Comparison of ENCODE assay signal across 9 cellular contexts in the genomic region with DNA sequence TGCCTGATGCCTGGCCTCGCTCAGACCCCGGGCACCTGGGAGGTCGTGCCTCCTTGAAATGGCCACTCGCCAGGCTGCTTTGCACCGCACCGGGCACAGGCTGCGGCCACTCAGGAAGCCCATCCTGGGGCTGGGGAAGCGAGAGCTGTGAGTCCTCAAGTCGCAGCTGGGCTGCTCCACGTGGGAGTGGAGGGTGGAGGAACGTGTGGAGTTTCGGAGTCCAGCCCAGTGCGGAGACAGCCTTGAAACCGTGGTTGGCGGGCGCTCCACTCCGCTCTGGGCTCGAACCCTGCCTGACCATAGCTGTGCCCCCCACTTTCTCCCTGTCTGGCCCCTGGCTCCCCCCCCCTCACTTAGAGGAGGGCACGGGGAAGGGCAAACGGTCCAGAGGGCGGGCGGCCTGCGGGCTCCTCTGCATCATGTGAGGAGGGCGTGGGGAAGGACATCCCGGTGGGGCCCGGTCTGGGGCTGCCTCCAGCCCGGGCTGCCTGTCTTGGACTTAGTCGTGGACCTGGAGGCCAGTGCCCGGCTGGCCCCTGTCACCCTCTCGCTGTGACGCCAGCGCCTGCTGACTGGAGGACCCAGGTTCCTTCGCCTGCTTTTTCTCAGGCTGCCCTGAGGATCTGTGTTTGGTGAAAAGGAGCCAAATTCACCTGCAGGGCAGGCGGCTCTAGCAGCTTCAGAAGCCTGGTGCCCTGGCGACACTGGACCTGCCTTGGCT. TPM values are rescaled to one million over a fixed set of nuclear protein-coding genes. Genes with fewer than 3 reads are reported as not detected.
DNase-seq lines count a peak whose midpoint lies in the region; ATAC-seq, FAIRE-seq and TF ChIP-seq lines count a peak whose summit lies in the region.
"Had no signal": no experiment of that assay in that cellular context is flagged by ENCODE, and none has a peak within 500 bp of the region (broad histone marks: within the 10 kb centered on the region; RNA-seq: fewer than 3 reads in every experiment).

No MANE protein-coding gene starts in this region.

- 24 to 45% (median 38%) methylated on average over 17 to 35 of the region's 35 CpGs for WGBS in spleen, 5 donors

- no peaks in the 10 kb centered on the region for H3K9me3 Mint-ChIP-seq in activated naive CD8-positive, alpha-beta T cell treated with anti-CD3 and anti-CD28 coated beads, Interleukin-2, amount 10 ng/mL, durations not matched to agents 7 days and 5 days

- no peaks in the 10 kb centered on the region for H3K27me3 Mint-ChIP-seq in activated naive CD8-positive, alpha-beta T cell treated with anti-CD3 and anti-CD28 coated beads, Interleukin-2, amount 10 ng/mL, durations not matched to agents 7 days and 5 days

- TF ChIP-seq CTCF in HFF-Myc (IDR thresholded peaks at IDR 0.05; ENCODE audit: low read depth, low read length, missing control alignments): no peak
- no peak for TF ChIP-seq CTCF in spleen (IDR thresholded peaks at IDR 0.05 in 8 of 11, conservative IDR thresholded peaks at IDR 0.05 in 3 of 11)

- peaks cover 36% of the 10 kb centered on the region for H3K36me3 ChIP-seq in iPS-18a (ENCODE audit: control insufficient read depth, low read depth, low read length)
- H3K36me3 ChIP-seq in spleen: peaks cover 3 to 55% (median 43%) of the 10 kb centered on the region in 6 donors

- POLR2A ChIA-PET in activated naive CD8-positive, alpha-beta T cell treated with anti-CD3 and anti-CD28 coated beads, Interleukin-2, amount 10 ng/mL, durations not matched to agents 7 days and 5 days (lab: Charles Lee): no interaction called here

- FAIRE-seq in HTR-8/SVneo (lab: Jason Lieb, UNC): no peak

- H3K27ac ChIP-seq in iPS-18a (ENCODE audit: low read length): no peak overlapping the region
- peak overlapping the region in 6 of 8 donors; percentile 3 to 99 (median 98) for H3K27ac ChIP-seq in spleen

- H3K27ac Mint-ChIP-seq in activated naive CD8-positive, alpha-beta T cell treated with anti-CD3 and anti-CD28 coated beads, Interleukin-2, amount 10 ng/mL, durations not matched to agents 7 days and 5 days: no peak overlapping the region

- H3K4me1 Mint-ChIP-seq in activated naive CD8-positive, alpha-beta T cell treated with anti-CD3 and anti-CD28 coated beads, Interleukin-2, amount 10 ng/mL, durations not matched to agents 7 days and 5 days: peaks cover 21% of the 10 kb centered on the region

- H3K4me1 ChIP-seq in iPS-18a (ENCODE audit: control insufficient read depth, low read depth, low read length): peaks cover 3% of the 10 kb centered on the region
- H3K4me1 ChIP-seq in spleen: peaks cover 24 to 64% (median 50%) of the 10 kb centered on the region in 6 donors

- H3K36me3 Mint-ChIP-seq in activated naive CD8-positive, alpha-beta T cell treated with anti-CD3 and anti-CD28 coated beads, Interleukin-2, amount 10 ng/mL, durations not matched to agents 7 days and 5 days: peaks cover 13% of the 10 kb centered on the region

- TF ChIP-seq POLR2A in spleen (IDR thresholded peaks at IDR 0.05): no peak

- H3K9me3 ChIP-seq in iPS-18a (ENCODE audit: control insufficient read depth, low read depth, low read length): no peaks in the 10 kb centered on the region
- no peaks in the 10 kb centered on the region for H3K9me3 ChIP-seq in spleen

- DNase-seq in HFF-Myc (ENCODE audit: extremely low read depth, low read depth) (no peak), spleen (peak; percentile 82), DMS 273 treated with DMSO at 0.1 percent for 48 hours (lab: John Stamatoyannopoulos, UW) (no peak), Kasumi-1 (lab: John Stamatoyannopoulos, UW) (no peak), HTR-8/SVneo (ENCODE audit: insufficient read length, low spot score) (no peak)
- no peak for DNase-seq in activated naive CD8-positive, alpha-beta T cell treated with anti-CD3 and anti-CD28 coated beads, Interleukin-2, amount 10 ng/mL, durations not matched to agents 7 days and 5 days
- no peak for DNase-seq in stimulated activated CD4-positive, alpha-beta T cell treated with anti-CD3 and anti-CD28 coated beads, Interleukin-2, amount 100 ng/mL, for 24 hours

- peak overlapping the region; percentile 100 for H3K4me3 Mint-ChIP-seq in activated naive CD8-positive, alpha-beta T cell treated with anti-CD3 and anti-CD28 coated beads, Interleukin-2, amount 10 ng/mL, durations not matched to agents 7 days and 5 days

- H3K4me3 ChIP-seq in HFF-Myc (replicated peaks; ENCODE audit: low read depth, low read length) (peak overlapping the region; percentile 75), iPS-18a (ENCODE audit: low read length) (peak overlapping the region; percentile 92), spleen (peak overlapping the region in 7 of 8 donors; percentile 81 to 96 (median 86))

- intact Hi-C loops in spleen (cut with DNase I; ENCODE audit: low total_unique reads): no loop called here

- H3K9ac ChIP-seq in iPS-18a (ENCODE audit: low read length): peak overlapping the region; percentile 9

- no peaks in the 10 kb centered on the region for H3K27me3 ChIP-seq in iPS-18a (ENCODE audit: control insufficient read depth, insufficient read depth, low read length)
- H3K27me3 ChIP-seq in spleen (replicated peaks in 1 of 7): no peaks in the 10 kb centered on the region

- ATAC-seq in activated naive CD8-positive, alpha-beta T cell treated with anti-CD3 and anti-CD28 coated beads, Interleukin-2, amount 10 ng/mL, durations not matched to agents 7 days and 5 days (ENCODE audit: low read depth): no peak

RNA-seq across cellular contexts. Expression of gene UBE2I, which starts 2.5 kb away (rescaled TPM):
- total RNA-seq in activated naive CD8-positive, alpha-beta T cell treated with anti-CD3 and anti-CD28 coated beads, Interleukin-2, amount 10 ng/mL, durations not matched to agents 7 days and 5 days: 100 to 1,000 TPM; 211 to 232 TPM
- total RNA-seq in spleen: 100 to 1,000 TPM; 101 to 142 (median 129) TPM
- polyA plus RNA-seq in spleen: 10 to 100 TPM; 78.1 to 94.9 (median 83.7) TPM

RNA-seq across cellular contexts. Expression of gene BAIAP3, which starts 21.5 kb away (rescaled TPM):
- total RNA-seq in activated naive CD8-positive, alpha-beta T cell treated with anti-CD3 and anti-CD28 coated beads, Interleukin-2, amount 10 ng/mL, durations not matched to agents 7 days and 5 days: 10 to 100 TPM; 27.4 to 31.2 TPM
- 10 to 100 TPM in 2 of 7 donors, 1 to 10 TPM in 5; 5.0 to 15.7 (median 6.7) TPM for total RNA-seq in spleen
- polyA plus RNA-seq in spleen: 1 to 10 TPM; 2.7 to 7.3 (median 3.0) TPM

RNA-seq across cellular contexts. Expression of gene TSR3, which starts 39.8 kb away (rescaled TPM):
- 10 to 100 TPM; 43.8 to 44.2 TPM for total RNA-seq in activated naive CD8-positive, alpha-beta T cell treated with anti-CD3 and anti-CD28 coated beads, Interleukin-2, amount 10 ng/mL, durations not matched to agents 7 days and 5 days
- 10 to 100 TPM; 31.1 to 73.1 (median 41.5) TPM for total RNA-seq in spleen
- polyA plus RNA-seq in spleen: 10 to 100 TPM; 38.0 to 65.9 (median 55.2) TPM

RNA-seq across cellular contexts. Expression of gene GNPTG, which starts 39.8 kb away (rescaled TPM):
- total RNA-seq in activated naive CD8-positive, alpha-beta T cell treated with anti-CD3 and anti-CD28 coated beads, Interleukin-2, amount 10 ng/mL, durations not matched to agents 7 days and 5 days: 10 to 100 TPM; 43.2 to 46.5 TPM
- 10 to 100 TPM; 60.4 to 80.6 (median 73.4) TPM for total RNA-seq in spleen
- 10 to 100 TPM; 55.6 to 62.8 (median 56.7) TPM for polyA plus RNA-seq in spleen

RNA-seq across cellular contexts. Expression of gene TPSD1, which starts 56.0 kb away (rescaled TPM):
- not detected for total RNA-seq in activated naive CD8-positive, alpha-beta T cell treated with anti-CD3 and anti-CD28 coated beads, Interleukin-2, amount 10 ng/mL, durations not matched to agents 7 days and 5 days
- total RNA-seq in spleen: under 1 TPM in 1 of 7 donors, not detected in 6; 0.76 TPM
- under 1 TPM in 1 of 3 donors, not detected in 2; 0.11 TPM for polyA plus RNA-seq in spleen
- total RNA-seq: activated CD8-positive, alpha-beta memory T cell treated with anti-CD3 and anti-CD28 coated beads for 36 hours had no signal
